In the genomic region with DNA sequence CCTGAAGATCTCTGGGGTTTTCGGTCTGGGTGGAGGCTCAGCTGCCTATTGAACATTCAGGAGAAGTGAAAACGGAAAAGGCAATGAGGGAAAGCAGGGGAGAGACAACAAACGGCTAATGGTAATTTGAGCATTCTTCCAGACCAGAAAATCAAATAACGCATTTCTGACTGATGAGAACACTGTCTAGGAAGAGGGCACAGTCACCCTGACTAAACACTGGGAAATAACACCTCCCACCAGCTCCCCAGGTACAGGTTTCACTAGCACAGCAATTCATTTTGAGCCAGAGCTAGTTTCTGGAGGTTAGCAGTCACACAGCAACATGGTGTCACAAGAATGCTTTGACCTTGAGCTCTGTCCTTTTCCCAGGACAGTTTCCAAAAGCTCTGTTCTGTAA, we compare ENCODE assay signal across 11 cellular contexts. TPM values are rescaled to one million over a fixed set of nuclear protein-coding genes. Genes with fewer than 3 reads are reported as not detected.
DNase-seq lines count a peak whose midpoint lies in the region; ATAC-seq, FAIRE-seq and TF ChIP-seq lines count a peak whose summit lies in the region.
"Had no signal": no experiment of that assay in that cellular context is flagged by ENCODE, and none has a peak within 500 bp of the region (broad histone marks: within the 10 kb centered on the region; RNA-seq: fewer than 3 reads in every experiment).

No MANE protein-coding gene starts in this region.

- no peaks in the 10 kb centered on the region for H3K27me3 ChIP-seq in body of pancreas
- no peaks in the 10 kb centered on the region for H3K27me3 ChIP-seq in Karpas-422 (ENCODE audit: low read length)

- ATAC-seq in body of pancreas, result peak; percentile 66
- no peak for ATAC-seq in HG02623 (IDR thresholded peaks at IDR 0.05; ENCODE audit: unreplicated experiment)

- H3K36me3 Mint-ChIP-seq in activated T-cell treated with anti-CD3 and anti-CD28 coated beads, Interleukin-2, amount 50 U/mL, for 24 hours (ENCODE audit: low read depth), result no peaks in the 10 kb centered on the region

- H3K9me3 ChIP-seq in body of pancreas (no peaks in the 10 kb centered on the region), Karpas-422 (ENCODE audit: low read length) (no peaks in the 10 kb centered on the region)

- H3K9ac ChIP-seq in Karpas-422 (ENCODE audit: low read length), result no peak overlapping the region

- FAIRE-seq in HTR-8/SVneo (lab: Jason Lieb, UNC), result no peak

- H3K36me3 ChIP-seq in body of pancreas (replicated peaks in 1 of 2; ENCODE audit: insufficient read depth in 1 of 2, low read depth in 2 of 2), result no peaks in the 10 kb centered on the region
- H3K36me3 ChIP-seq in Karpas-422 (ENCODE audit: insufficient read depth, low read length), result no peaks in the 10 kb centered on the region

- peak overlapping the region in 3 of 4 donors; percentile 28 to 72 (median 45) for H3K27ac ChIP-seq in body of pancreas
- H3K27ac ChIP-seq in Karpas-422 (ENCODE audit: low read length), result no peak overlapping the region

- TF ChIP-seq CTCF in body of pancreas (IDR thresholded peaks at IDR 0.05), result no peak

- H4K20me1 ChIP-seq in Karpas-422 (ENCODE audit: insufficient read depth, low read depth, low read length), result no peaks in the 10 kb centered on the region; the same call in 1 of the 2 replicates

- peaks cover 4% of the 10 kb centered on the region for H3K27me3 Mint-ChIP-seq in activated T-cell treated with anti-CD3 and anti-CD28 coated beads, Interleukin-2, amount 50 U/mL, for 24 hours

- H3K4me1 ChIP-seq in body of pancreas (peaks cover 8% of the 10 kb centered on the region), Karpas-422 (ENCODE audit: low read length) (peaks cover 8% of the 10 kb centered on the region)

- intact Hi-C loops in body of pancreas (cut with DNase I), result no loop called here

- WGBS in body of pancreas, 2 donors, result 46 to 55% methylated on average over 4 of the region's 4 CpGs

- H3K4me3 ChIP-seq in body of pancreas, result no peak overlapping the region
- no peak overlapping the region for H3K4me3 ChIP-seq in Karpas-422 (ENCODE audit: low read length)

- H3K9me3 Mint-ChIP-seq in activated T-cell treated with anti-CD3 and anti-CD28 coated beads, Interleukin-2, amount 50 U/mL, for 24 hours, result no peaks in the 10 kb centered on the region

- no peaks in the 10 kb centered on the region for H3K79me2 ChIP-seq in Karpas-422 (ENCODE audit: low read length)

- H2AFZ ChIP-seq in Karpas-422 (ENCODE audit: low read length), result no peak overlapping the region

- no peak overlapping the region for H3K4me3 Mint-ChIP-seq in activated T-cell treated with anti-CD3 and anti-CD28 coated beads, Interleukin-2, amount 50 U/mL, for 24 hours

- TF ChIP-seq POLR2A in body of pancreas (IDR thresholded peaks at IDR 0.05), result no peak

- peak overlapping the region; percentile 68 for H3K27ac Mint-ChIP-seq in activated T-cell treated with anti-CD3 and anti-CD28 coated beads, Interleukin-2, amount 50 U/mL, for 24 hours

- H3K9me2 ChIP-seq in Karpas-422 (replicated peaks; ENCODE audit: insufficient read depth, low read length), result no peaks in the 10 kb centered on the region

- no peak for DNase-seq in activated T-cell treated with anti-CD3 and anti-CD28 coated beads, Interleukin-2, amount 50 U/mL, for 24 hours
- DNase-seq in activated T-cell treated with anti-CD3 and anti-CD28 coated beads, Interleukin-2, amount 50 U/mL, for 1 hour, result no peak
- DNase-seq in HTR-8/SVneo (ENCODE audit: insufficient read length, low spot score), result peak; percentile 26
- no peak for DNase-seq in body of pancreas
- peak; percentile 47 for DNase-seq in renal cortical epithelial cell (ENCODE audit: low read depth)
- no peak for DNase-seq in Karpas-422
- DNase-seq in NCI-H128 (lab: John Stamatoyannopoulos, UW; ENCODE audit: unreplicated experiment), result no peak
- DNase-seq: activated gamma-delta T cell, NCI-H146 had no signal

- H3K4me1 Mint-ChIP-seq in activated T-cell treated with anti-CD3 and anti-CD28 coated beads, Interleukin-2, amount 50 U/mL, for 24 hours (ENCODE audit: low read depth), result peaks cover 25% of the 10 kb centered on the region

- no peak overlapping the region for H3K4me2 ChIP-seq in Karpas-422 (ENCODE audit: low read depth, low read length, poor library complexity, severe bottlenecking)

RNA-seq across cellular contexts. Expression of gene NCF2, which starts 21.1 kb away (rescaled TPM):
- 1 to 10 TPM; 8.3 to 9.6 TPM for total RNA-seq in body of pancreas
- 4.6 and 102 TPM in 2 replicates for total RNA-seq in renal cortical epithelial cell
- 7.0 and 13.5 TPM in 2 replicates for total RNA-seq in Karpas-422 (2014; rRNA removed; shearing (Covaris generic); ENCODE audit: low replicate concordance)
- total RNA-seq: dermis microvascular lymphatic vessel endothelial cell had no signal

Comparison
In these comparisons a context has a peak if more than half of its experiments do, and no peak if none do; other contexts are left out.
1. DNase-seq: peak in HTR-8/SVneo (single experiment) and renal cortical epithelial cell (single experiment); none in activated T-cell treated with anti-CD3 and anti-CD28 coated beads, Interleukin-2, amount 50 U/mL, for 24 hours (single experiment), activated T-cell treated with anti-CD3 and anti-CD28 coated beads, Interleukin-2, amount 50 U/mL, for 1 hour (single experiment), body of pancreas (0 of 4), Karpas-422 (single experiment) and NCI-H128 (single experiment).